ENCODE assay signal across 11 cellular contexts in genomic region chr3:66486646-66487045, GRCh38. TPM values are rescaled to one million over a fixed set of nuclear protein-coding genes. Genes with fewer than 3 reads are reported as not detected.
DNase-seq lines count a peak whose midpoint lies in the region; ATAC-seq and TF ChIP-seq lines count a peak whose summit lies in the region.
"Had no signal": no experiment of that assay in that cellular context is flagged by ENCODE, and none has a peak within 500 bp of the region (broad histone marks: within the 10 kb centered on the region; RNA-seq: fewer than 3 reads in every experiment).

No MANE protein-coding gene starts in this region.

- no peaks in the 10 kb centered on the region for H3K9me3 Mint-ChIP-seq in activated T-helper 17 cell treated with anti-CD3 and anti-CD28 coated beads, Interleukin-2, amount 50 U/mL, for 72 hours
- H3K9me3 Mint-ChIP-seq in stimulated activated effector memory CD8-positive, alpha-beta T cell treated with anti-CD3 and anti-CD28 coated beads, Interleukin-12 subunit alpha, Interleukin-12 subunit beta, amount 100 ng/mL, for 72 hours: no peaks in the 10 kb centered on the region

- peak; percentile 73 for DNase-seq in GM03348 (ENCODE audit: low spot score)
- peak; percentile 66 for DNase-seq in fibroblast of pulmonary artery (ENCODE audit: low read depth)
- DNase-seq in stimulated activated effector memory CD8-positive, alpha-beta T cell treated with anti-CD3 and anti-CD28 coated beads, Interleukin-12 subunit alpha, Interleukin-12 subunit beta, amount 100 ng/mL, for 72 hours (ENCODE audit: low spot score in 2 of 2): no peak
- no peak for DNase-seq in cortex of kidney (lab: John Stamatoyannopoulos, UW)
- DNase-seq in H7: no peak
- DNase-seq: anterior cingulate cortex, hypothalamus, NCI-H2029 had no signal

- H3K36me3 Mint-ChIP-seq in activated T-helper 17 cell treated with anti-CD3 and anti-CD28 coated beads, Interleukin-2, amount 50 U/mL, for 72 hours (ENCODE audit: low read depth): peaks cover 8% of the 10 kb centered on the region
- no peaks in the 10 kb centered on the region for H3K36me3 Mint-ChIP-seq in stimulated activated effector memory CD8-positive, alpha-beta T cell treated with anti-CD3 and anti-CD28 coated beads, Interleukin-12 subunit alpha, Interleukin-12 subunit beta, amount 100 ng/mL, for 72 hours

- ATAC-seq in activated T-helper 17 cell treated with anti-CD3 and anti-CD28 coated beads, Interleukin-2, amount 50 U/mL, for 72 hours (replicated peaks): no peak
- ATAC-seq in stimulated activated effector memory CD8-positive, alpha-beta T cell treated with anti-CD3 and anti-CD28 coated beads, Interleukin-12 subunit alpha, Interleukin-12 subunit beta, amount 100 ng/mL, for 72 hours: no peak
- no peak for ATAC-seq in HG02981 (IDR thresholded peaks at IDR 0.05; ENCODE audit: unreplicated experiment)
- ATAC-seq: Panc1 had no signal

- no peaks in the 10 kb centered on the region for H3K27me3 Mint-ChIP-seq in activated T-helper 17 cell treated with anti-CD3 and anti-CD28 coated beads, Interleukin-2, amount 50 U/mL, for 72 hours

- no peaks in the 10 kb centered on the region for H3K36me3 ChIP-seq in H7 (replicated peaks; ENCODE audit: control insufficient read depth, insufficient read depth, low read length)

- TF ChIP-seq CTCF in fibroblast of pulmonary artery (IDR thresholded peaks at IDR 0.05; ENCODE audit: low read length, missing control alignments): no peak

- H3K27me3 ChIP-seq in H7 (ENCODE audit: control insufficient read depth, insufficient read depth, low read length): no peaks in the 10 kb centered on the region

- peaks cover 64% of the 10 kb centered on the region for H3K4me1 Mint-ChIP-seq in activated T-helper 17 cell treated with anti-CD3 and anti-CD28 coated beads, Interleukin-2, amount 50 U/mL, for 72 hours
- H3K4me1 Mint-ChIP-seq in stimulated activated effector memory CD8-positive, alpha-beta T cell treated with anti-CD3 and anti-CD28 coated beads, Interleukin-12 subunit alpha, Interleukin-12 subunit beta, amount 100 ng/mL, for 72 hours: peaks cover 75% of the 10 kb centered on the region

- H3K27ac Mint-ChIP-seq in activated T-helper 17 cell treated with anti-CD3 and anti-CD28 coated beads, Interleukin-2, amount 50 U/mL, for 72 hours: peak overlapping the region; percentile 78
- peak overlapping the region; percentile 8 for H3K27ac Mint-ChIP-seq in stimulated activated effector memory CD8-positive, alpha-beta T cell treated with anti-CD3 and anti-CD28 coated beads, Interleukin-12 subunit alpha, Interleukin-12 subunit beta, amount 100 ng/mL, for 72 hours

- peak overlapping the region; percentile 87 for H3K4me3 Mint-ChIP-seq in activated T-helper 17 cell treated with anti-CD3 and anti-CD28 coated beads, Interleukin-2, amount 50 U/mL, for 72 hours
- no peak overlapping the region for H3K4me3 Mint-ChIP-seq in stimulated activated effector memory CD8-positive, alpha-beta T cell treated with anti-CD3 and anti-CD28 coated beads, Interleukin-12 subunit alpha, Interleukin-12 subunit beta, amount 100 ng/mL, for 72 hours

- H3K4me3 ChIP-seq in fibroblast of pulmonary artery (replicated peaks; ENCODE audit: low read depth, low read length): no peak overlapping the region
- H3K4me3 ChIP-seq in H7 (ENCODE audit: insufficient read depth, low read depth, low read length): no peak overlapping the region

RNA-seq across cellular contexts. Expression of gene LRIG1, which starts 14.2 kb away (rescaled TPM):
- total RNA-seq in activated T-helper 17 cell treated with anti-CD3 and anti-CD28 coated beads, Interleukin-2, amount 50 U/mL, for 72 hours: 10 to 100 TPM; 43.3 to 54.1 TPM
- 69.7 and 101 TPM in 2 replicates for total RNA-seq in H7 (2014; rRNA removed; shearing (Covaris generic))

Comparison
In these comparisons a context has a peak if more than half of its experiments do, and no peak if none do; other contexts are left out.
1. DNase-seq: peak in GM03348 (single experiment) and fibroblast of pulmonary artery (single experiment); none in stimulated activated effector memory CD8-positive, alpha-beta T cell treated with anti-CD3 and anti-CD28 coated beads, Interleukin-12 subunit alpha, Interleukin-12 subunit beta, amount 100 ng/mL, for 72 hours (0 of 2), cortex of kidney (single experiment) and H7 (single experiment).